In the genomic region with DNA sequence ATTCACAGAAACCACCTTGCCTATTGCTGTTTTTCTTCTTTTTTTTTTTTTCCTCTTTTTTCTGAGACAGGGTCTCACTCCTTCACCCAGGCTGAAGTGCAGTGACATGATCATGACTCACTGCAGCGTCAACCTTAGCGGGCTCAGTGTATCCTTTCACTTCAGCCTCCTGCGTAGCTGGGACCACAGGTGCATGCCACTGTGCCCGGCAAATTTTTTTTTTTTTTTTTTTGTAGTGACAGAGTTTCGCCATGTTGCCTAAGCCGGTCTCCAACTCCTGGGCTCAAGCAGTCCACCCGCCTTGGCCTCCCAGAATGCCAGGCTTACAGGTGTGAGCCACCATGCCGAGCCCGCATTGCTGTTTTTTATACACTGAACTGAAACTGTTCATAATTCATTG, we compare ENCODE assay signal across 1 cellular context.
TF ChIP-seq lines count a peak whose summit lies in the region.

No MANE protein-coding gene starts in this region.

TF ChIP-seq in HepG2, 621 proteins besides CTCF, POLR2A, EP300 and RAD21:
- TF ChIP-seq, protein P1, sequence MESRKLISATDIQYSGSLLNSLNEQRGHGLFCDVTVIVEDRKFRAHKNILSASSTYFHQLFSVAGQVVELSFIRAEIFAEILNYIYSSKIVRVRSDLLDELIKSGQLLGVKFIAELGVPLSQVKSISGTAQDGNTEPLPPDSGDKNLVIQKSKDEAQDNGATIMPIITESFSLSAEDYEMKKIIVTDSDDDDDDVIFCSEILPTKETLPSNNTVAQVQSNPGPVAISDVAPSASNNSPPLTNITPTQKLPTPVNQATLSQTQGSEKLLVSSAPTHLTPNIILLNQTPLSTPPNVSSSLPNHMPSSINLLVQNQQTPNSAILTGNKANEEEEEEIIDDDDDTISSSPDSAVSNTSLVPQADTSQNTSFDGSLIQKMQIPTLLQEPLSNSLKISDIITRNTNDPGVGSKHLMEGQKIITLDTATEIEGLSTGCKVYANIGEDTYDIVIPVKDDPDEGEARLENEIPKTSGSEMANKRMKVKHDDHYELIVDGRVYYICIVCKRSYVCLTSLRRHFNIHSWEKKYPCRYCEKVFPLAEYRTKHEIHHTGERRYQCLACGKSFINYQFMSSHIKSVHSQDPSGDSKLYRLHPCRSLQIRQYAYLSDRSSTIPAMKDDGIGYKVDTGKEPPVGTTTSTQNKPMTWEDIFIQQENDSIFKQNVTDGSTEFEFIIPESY (CRISPR knock-in tag; IDR thresholded peaks at IDR 0.05): peak; percentile 89; the same call in 1 of the 2 replicates
- TF ChIP-seq, protein P2, sequence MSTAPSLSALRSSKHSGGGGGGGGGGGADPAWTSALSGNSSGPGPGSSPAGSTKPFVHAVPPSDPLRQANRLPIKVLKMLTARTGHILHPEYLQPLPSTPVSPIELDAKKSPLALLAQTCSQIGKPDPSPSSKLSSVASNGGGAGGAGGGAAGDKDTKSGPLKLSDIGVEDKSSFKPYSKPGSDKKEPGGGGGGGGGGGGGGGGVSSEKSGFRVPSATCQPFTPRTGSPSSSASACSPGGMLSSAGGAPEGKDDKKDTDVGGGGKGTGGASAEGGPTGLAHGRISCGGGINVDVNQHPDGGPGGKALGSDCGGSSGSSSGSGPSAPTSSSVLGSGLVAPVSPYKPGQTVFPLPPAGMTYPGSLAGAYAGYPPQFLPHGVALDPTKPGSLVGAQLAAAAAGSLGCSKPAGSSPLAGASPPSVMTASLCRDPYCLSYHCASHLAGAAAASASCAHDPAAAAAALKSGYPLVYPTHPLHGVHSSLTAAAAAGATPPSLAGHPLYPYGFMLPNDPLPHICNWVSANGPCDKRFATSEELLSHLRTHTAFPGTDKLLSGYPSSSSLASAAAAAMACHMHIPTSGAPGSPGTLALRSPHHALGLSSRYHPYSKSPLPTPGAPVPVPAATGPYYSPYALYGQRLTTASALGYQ (CRISPR knock-in tag; IDR thresholded peaks at IDR 0.05): no peak
- peak; percentile 50 for TF ChIP-seq FOSL2 (CRISPR knock-in tag; IDR thresholded peaks at IDR 0.05)
